Comparison of ENCODE assay signal across 19 cellular contexts in genomic region chr6:65505736-65506135, GRCh38.
"Had no signal": no experiment of that assay in that cellular context is flagged by ENCODE, and none has a peak within 500 bp of the region (broad histone marks: within the 10 kb centered on the region; RNA-seq: fewer than 3 reads in every experiment).

No MANE protein-coding gene starts in this region.

- H3K27ac Mint-ChIP-seq: activated T-cell treated with anti-CD3 and anti-CD28 coated beads, Interleukin-2, amount 50 U/mL, for 72 hours; immature natural killer cell had no signal

- H3K4me3 Mint-ChIP-seq: activated T-cell treated with anti-CD3 and anti-CD28 coated beads, Interleukin-2, amount 50 U/mL, for 72 hours; immature natural killer cell had no signal

- H3K36me3 ChIP-seq: gastrocnemius medialis, heart right ventricle had no signal

- H3K9me3 ChIP-seq: gastrocnemius medialis had no signal

- H3K4me3 ChIP-seq: gastrocnemius medialis, heart right ventricle had no signal

- H3K27me3 ChIP-seq: gastrocnemius medialis, heart right ventricle had no signal

- DNase-seq: activated CD4-positive, alpha-beta T cell treated with anti-CD3 and anti-CD28 coated beads for 1 hour; activated effector memory CD4-positive, alpha-beta T cell treated with anti-CD3 and anti-CD28 coated beads, Interleukin-2, amount 50 U/mL, for 16 hours; activated naive CD4-positive, alpha-beta T cell treated with anti-CD3 and anti-CD28 coated beads, Interleukin-2, amount 50 U/mL, for 16 hours; activated T-cell treated with anti-CD3 and anti-CD28 coated beads, Interleukin-2, amount 50 U/mL, for 72 hours; cerebellar nuclear complex; cortex of kidney; gastrocnemius medialis; heart right ventricle; immature natural killer cell; kidney glomerular epithelial cell; left ventricle myocardium superior; occipital lobe; retina; stimulated activated CD4-positive, alpha-beta T cell treated with anti-CD3 and anti-CD28 coated beads, Interleukin-12 subunit alpha, Interleukin-12 subunit beta, amount 100 ng/mL, for 4 hours; stimulated activated CD4-positive, alpha-beta T cell treated with anti-CD3 and anti-CD28 coated beads, Interleukin-1b, Interleukin-23, amount 100 ng/mL, for 48 hours; stimulated activated CD8-positive, alpha-beta memory T cell treated with anti-CD3 and anti-CD28 coated beads, Interleukin-4, amount 100 ng/mL, for 48 hours; stimulated activated naive CD4-positive, alpha-beta T cell had no signal

- ATAC-seq: activated T-cell treated with anti-CD3 and anti-CD28 coated beads, Interleukin-2, amount 50 U/mL, for 72 hours; esophagus mucosa; gastrocnemius medialis; heart right ventricle; left ventricle myocardium superior had no signal

- H3K27ac ChIP-seq: gastrocnemius medialis, heart right ventricle, VCaP had no signal

- H3K4me1 ChIP-seq: gastrocnemius medialis, heart right ventricle had no signal

- H3K4me1 Mint-ChIP-seq: immature natural killer cell had no signal
